Comparison of ENCODE assay signal across 24 cellular contexts in genomic region chr5:41071975-41072374, GRCh38. TPM values are rescaled to one million over a fixed set of nuclear protein-coding genes. Genes with fewer than 3 reads are reported as not detected.
DNase-seq lines count a peak whose midpoint lies in the region; ATAC-seq and TF ChIP-seq lines count a peak whose summit lies in the region.
"Had no signal": no experiment of that assay in that cellular context is flagged by ENCODE, and none has a peak within 500 bp of the region (broad histone marks: within the 10 kb centered on the region; RNA-seq: fewer than 3 reads in every experiment).

No MANE protein-coding gene starts in this region.

- no peaks in the 10 kb centered on the region for H3K4me1 ChIP-seq in IMR-90 (ENCODE audit: control insufficient read depth, insufficient read depth, low read length)

- TF ChIP-seq RAD21 in IMR-90 (IDR thresholded peaks at IDR 0.05; ENCODE audit: low read length), result no peak

- H3K27ac ChIP-seq in IMR-90 (ENCODE audit: insufficient read depth, low read length), result no peak overlapping the region
- H3K27ac ChIP-seq: heart left ventricle had no signal

- H3K4me3 ChIP-seq in IMR-90 (ENCODE audit: insufficient read depth, low read depth, low read length), result no peak overlapping the region
- no peak overlapping the region for H3K4me3 ChIP-seq in astrocyte of the spinal cord (ENCODE audit: low read depth, low read length)
- H3K4me3 ChIP-seq: heart left ventricle had no signal

- H3K9ac ChIP-seq in IMR-90 (ENCODE audit: low read depth, low read length), result no peak overlapping the region

- in situ Hi-C loops in IMR-90 (cut with MboI; ENCODE audit: low sequenced_read_pairs) (no loop called here), astrocyte of the spinal cord (cut with HindIII; ENCODE audit: low sequenced_read_pairs) (no loop called here)

- no peaks in the 10 kb centered on the region for H3K27me3 ChIP-seq in IMR-90 (ENCODE audit: control insufficient read depth, insufficient read depth, low read length)
- H3K27me3 ChIP-seq: heart left ventricle had no signal

- no peak overlapping the region for H3K14ac ChIP-seq in IMR-90 (replicated peaks; ENCODE audit: low read depth, low read length)

- H4K20me1 ChIP-seq in IMR-90 (ENCODE audit: insufficient read depth, low read length), result no peaks in the 10 kb centered on the region

- H4K8ac ChIP-seq in IMR-90 (ENCODE audit: low read depth in 2 of 2, low read length in 2 of 2), result no peak overlapping the region

- no peak overlapping the region for H2BK15ac ChIP-seq in IMR-90 (ENCODE audit: low read depth, low read length)

- no peak overlapping the region for H2BK120ac ChIP-seq in IMR-90 (ENCODE audit: low read depth, low read length)

- ATAC-seq in IMR-90 (ENCODE audit: low read depth) (peak; percentile 88), left ventricle myocardium superior (no peak), GM19035 (IDR thresholded peaks at IDR 0.05; ENCODE audit: unreplicated experiment) (no peak)
- ATAC-seq: activated T-cell treated with anti-CD3 and anti-CD28 coated beads, Interleukin-2, amount 50 U/mL, for 72 hours; heart left ventricle; Panc1; right cardiac atrium; stimulated activated effector memory CD8-positive, alpha-beta T cell treated with anti-CD3 and anti-CD28 coated beads, Interleukin-12 subunit alpha, Interleukin-12 subunit beta, amount 100 ng/mL, for 72 hours had no signal

- DNase-seq in EH (ENCODE audit: low read depth), result peak; percentile 78
- peak; percentile 83 for DNase-seq in IMR-90
- peak; percentile 74 for DNase-seq in astrocyte of the spinal cord (ENCODE audit: low read depth, low spot score)
- peak; percentile 14 for DNase-seq in iris pigment epithelial cell (ENCODE audit: low read depth)
- DNase-seq in NCI-H2107 treated with DMSO at 0.1 percent for 48 hours (lab: John Stamatoyannopoulos, UW; ENCODE audit: unreplicated experiment), result no peak
- DNase-seq in left ventricle myocardium superior, result no peak
- DNase-seq in hypothalamus (lab: John Stamatoyannopoulos, UW), result no peak
- DNase-seq: activated CD4-positive, CD25-positive, alpha-beta regulatory T cell treated with anti-CD3 and anti-CD28 coated beads, Interleukin-2, amount 50 U/mL, for 72 hours; activated naive CD8-positive, alpha-beta T cell treated with anti-CD3 and anti-CD28 coated beads for 36 hours; activated T-cell treated with anti-CD3 and anti-CD28 coated beads, Interleukin-2, amount 50 U/mL, for 72 hours; AML-193; dermis blood vessel endothelial cell; DND-41; erythroblast; heart left ventricle; immature natural killer cell; naive B cell; NCI-H82; right cardiac atrium had no signal

- POLR2A ChIA-PET in IMR-90 (lab: Charles Lee; ENCODE audit: unreplicated experiment), result no interaction called here

- dilution Hi-C loops in IMR-90 (cut with HindIII; ENCODE audit: low sequenced_read_pairs, unreplicated experiment), result no loop called here

- TF ChIP-seq CTCF in IMR-90 (conservative IDR thresholded peaks at IDR 0.05; ENCODE audit: low read depth, low read length) (no peak), astrocyte of the spinal cord (IDR thresholded peaks at IDR 0.05; ENCODE audit: low read depth, low read length) (no peak)

- H2BK5ac ChIP-seq in IMR-90 (ENCODE audit: low read depth, low read length, poor library complexity, severe bottlenecking), result no peak overlapping the region

- H3K4ac ChIP-seq in IMR-90 (ENCODE audit: low read depth, low read length), result no peak overlapping the region

- no peak for TF ChIP-seq POLR2A in IMR-90 (IDR thresholded peaks at IDR 0.05; ENCODE audit: low read depth, low read length)

- H4K91ac ChIP-seq in IMR-90 (ENCODE audit: insufficient read depth, low read depth, low read length), result no peak overlapping the region

- intact Hi-C loops in IMR-90 (cut with micrococcal nuclease), result no loop called here
- intact Hi-C loops in left ventricle myocardium superior (cut with micrococcal nuclease), result no loop called here

- H4K5ac ChIP-seq in IMR-90 (ENCODE audit: low read depth, low read length), result no peak overlapping the region

- H3K18ac ChIP-seq in IMR-90 (ENCODE audit: low read depth, low read length), result no peak overlapping the region

- no peak overlapping the region for H2AK9ac ChIP-seq in IMR-90 (replicated peaks; ENCODE audit: low read depth, low read length, poor library complexity)

- no peaks in the 10 kb centered on the region for H3K9me1 ChIP-seq in IMR-90 (ENCODE audit: insufficient read depth, low read length)

- no peak overlapping the region for H2BK20ac ChIP-seq in IMR-90 (ENCODE audit: low read depth, low read length)

- H2AK5ac ChIP-seq in IMR-90 (ENCODE audit: low read depth, low read length), result no peak overlapping the region

- CTCF ChIA-PET in IMR-90 (lab: Yijun Ruan, JAX), result no interaction called here

- no peaks in the 10 kb centered on the region for H3K36me3 ChIP-seq in IMR-90 (ENCODE audit: control insufficient read depth, insufficient read depth, low read length)
- H3K36me3 ChIP-seq: heart left ventricle had no signal

- no peaks in the 10 kb centered on the region for H3K9me3 ChIP-seq in IMR-90 (ENCODE audit: control insufficient read depth, insufficient read depth, low read length)
- H3K9me3 ChIP-seq: heart left ventricle had no signal

- H3K23ac ChIP-seq in IMR-90 (ENCODE audit: low read depth, low read length), result no peak overlapping the region

- BruUV-seq in IMR-90 (replicated peaks; lab: Mats Ljungman, UMichigan), result no TSS peak

- no peak overlapping the region for H3K56ac ChIP-seq in IMR-90 (ENCODE audit: extremely low read depth, insufficient read depth, low read length)

- no peak overlapping the region for H2AFZ ChIP-seq in IMR-90 (replicated peaks; ENCODE audit: low read length, poor library complexity)

- H3K79me1 ChIP-seq in IMR-90 (ENCODE audit: low read depth in 1 of 2, low read length in 2 of 2), result no peaks in the 10 kb centered on the region

- H3K4me2 ChIP-seq in IMR-90 (ENCODE audit: low read depth, low read length), result no peak overlapping the region

- no CpG with 5 or more reads among the region's 2 CpGs for WGBS in IMR-90 (ENCODE audit: extremely low coverage in 2 of 2, insufficient read length in 1 of 2), 2 experiments

TF ChIP-seq in IMR-90, 13 proteins besides CTCF, POLR2A, EP300 and RAD21:
- TF ChIP-seq MAZ (IDR thresholded peaks at IDR 0.05; ENCODE audit: borderline replicate concordance, low read depth, low read length) (no peak), CHD1 (IDR thresholded peaks at IDR 0.05; ENCODE audit: low read depth, low read length) (no peak), MAFK (IDR thresholded peaks at IDR 0.05; ENCODE audit: low read depth, low read length) (no peak), FOS (IDR thresholded peaks at IDR 0.05; ENCODE audit: low read depth, low read length) (peak; percentile 70), CEBPB (IDR thresholded peaks at IDR 0.05; ENCODE audit: low read depth, low read length) (peak; percentile 63)
- TF ChIP-seq, protein P1, sequence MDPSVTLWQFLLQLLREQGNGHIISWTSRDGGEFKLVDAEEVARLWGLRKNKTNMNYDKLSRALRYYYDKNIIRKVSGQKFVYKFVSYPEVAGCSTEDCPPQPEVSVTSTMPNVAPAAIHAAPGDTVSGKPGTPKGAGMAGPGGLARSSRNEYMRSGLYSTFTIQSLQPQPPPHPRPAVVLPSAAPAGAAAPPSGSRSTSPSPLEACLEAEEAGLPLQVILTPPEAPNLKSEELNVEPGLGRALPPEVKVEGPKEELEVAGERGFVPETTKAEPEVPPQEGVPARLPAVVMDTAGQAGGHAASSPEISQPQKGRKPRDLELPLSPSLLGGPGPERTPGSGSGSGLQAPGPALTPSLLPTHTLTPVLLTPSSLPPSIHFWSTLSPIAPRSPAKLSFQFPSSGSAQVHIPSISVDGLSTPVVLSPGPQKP (IDR thresholded peaks at IDR 0.05; ENCODE audit: borderline replicate concordance, low read depth, low read length), result no peak
- TF ChIP-seq, protein P2, sequence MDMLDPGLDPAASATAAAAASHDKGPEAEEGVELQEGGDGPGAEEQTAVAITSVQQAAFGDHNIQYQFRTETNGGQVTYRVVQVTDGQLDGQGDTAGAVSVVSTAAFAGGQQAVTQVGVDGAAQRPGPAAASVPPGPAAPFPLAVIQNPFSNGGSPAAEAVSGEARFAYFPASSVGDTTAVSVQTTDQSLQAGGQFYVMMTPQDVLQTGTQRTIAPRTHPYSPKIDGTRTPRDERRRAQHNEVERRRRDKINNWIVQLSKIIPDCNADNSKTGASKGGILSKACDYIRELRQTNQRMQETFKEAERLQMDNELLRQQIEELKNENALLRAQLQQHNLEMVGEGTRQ (IDR thresholded peaks at IDR 0.05; ENCODE audit: low read depth, low read length), result no peak

RNA-seq across cellular contexts. Expression of gene MROH2B, which starts 0.8 kb away (rescaled TPM):
- total RNA-seq in IMR-90 (2012; rRNA removed) (not detected in 2 replicates), left ventricle myocardium superior (not detected)
- not detected in 2 replicates for polyA plus RNA-seq in IMR-90 (2012; rRNA removed)
- not detected in 2 replicates for polyA plus RNA-seq in IMR-90 (2012; cell fraction: cytosol; rRNA removed)
- not detected in 2 replicates for polyA plus RNA-seq in IMR-90 (2012; cell fraction: nucleus; rRNA removed; ENCODE audit: low replicate concordance)
- total RNA-seq: activated CD8-positive, alpha-beta memory T cell treated with anti-CD3 and anti-CD28 coated beads for 36 hours; activated naive CD8-positive, alpha-beta T cell treated with anti-CD3 and anti-CD28 coated beads for 36 hours; activated T-cell treated with anti-CD3 and anti-CD28 coated beads, Interleukin-2, amount 50 U/mL, for 72 hours; dermis blood vessel endothelial cell; heart left ventricle; omental fat pad; right cardiac atrium had no signal
- polyA plus RNA-seq: heart left ventricle, immature natural killer cell, right cardiac atrium had no signal

Comparison
In these comparisons a context has a peak if more than half of its experiments do, and no peak if none do; other contexts are left out.
1. DNase-seq: peak in EH (single experiment), IMR-90 (single experiment), astrocyte of the spinal cord (single experiment) and iris pigment epithelial cell (single experiment); none in NCI-H2107 treated with DMSO at 0.1 percent for 48 hours (single experiment), left ventricle myocardium superior (single experiment) and hypothalamus (0 of 51).